8 cellular contexts compared by ENCODE assay signal in the genomic region with DNA sequence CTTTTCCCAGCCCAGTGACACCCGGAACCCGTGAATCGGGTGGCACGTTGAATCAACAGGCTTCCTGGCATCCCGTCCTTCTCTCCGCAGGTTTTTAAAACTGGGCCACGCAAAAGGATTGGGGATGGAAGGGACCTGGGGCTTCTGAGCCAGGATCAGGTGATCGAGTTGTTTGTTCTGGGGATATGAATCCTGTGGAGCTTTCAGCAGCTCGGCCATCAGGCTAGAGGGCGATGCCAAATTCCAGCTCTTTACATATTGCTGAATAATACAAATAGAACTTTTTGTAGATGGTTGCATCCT. TPM values are rescaled to one million over a fixed set of nuclear protein-coding genes. Genes with fewer than 3 reads are reported as not detected.
DNase-seq lines count a peak whose midpoint lies in the region; ATAC-seq and TF ChIP-seq lines count a peak whose summit lies in the region.

No MANE protein-coding gene starts in this region.

- CTCF ChIA-PET in activated CD4-positive, alpha-beta T cell treated with anti-CD3 and anti-CD28 coated beads, Interleukin-2, amount 10 ng/mL, durations not matched to agents 7 days and 5 days (lab: Charles Lee), result interaction anchor here (1.0 to 2.9 kb wide), 9 partner anchors 10 to 87 kb away, joined by 3 to 18 read pairs (median 6); a partner anchor contains a TSS

- H3K27ac Mint-ChIP-seq in activated CD4-positive, alpha-beta T cell treated with anti-CD3 and anti-CD28 coated beads, Interleukin-2, amount 10 ng/mL, durations not matched to agents 7 days and 5 days, result peak overlapping the region; percentile 99
- H3K27ac Mint-ChIP-seq in activated naive CD8-positive, alpha-beta T cell, result peak overlapping the region; percentile 99

- H3K9me3 ChIP-seq in thyroid gland, result no peaks in the 10 kb centered on the region

- peaks cover 47% of the 10 kb centered on the region for H3K36me3 Mint-ChIP-seq in activated CD4-positive, alpha-beta T cell treated with anti-CD3 and anti-CD28 coated beads, Interleukin-2, amount 10 ng/mL, durations not matched to agents 7 days and 5 days (ENCODE audit: low read depth)
- peaks cover 7% of the 10 kb centered on the region for H3K36me3 Mint-ChIP-seq in activated naive CD8-positive, alpha-beta T cell

- no peak for ATAC-seq in HG02642 (IDR thresholded peaks at IDR 0.05; ENCODE audit: poor library complexity, unreplicated experiment)

- WGBS in thyroid gland, 2 donors, result 2% methylated on average over 10 of the region's 10 CpGs

- no peak for TF ChIP-seq POLR2A in thyroid gland (IDR thresholded peaks at IDR 0.05)

- H3K27me3 ChIP-seq in layer of hippocampus (ENCODE audit: control insufficient read depth, insufficient read depth, low read length), result no peaks in the 10 kb centered on the region
- no peaks in the 10 kb centered on the region for H3K27me3 ChIP-seq in thyroid gland

- H3K36me3 ChIP-seq in thyroid gland, result peaks cover 7 to 15% of the 10 kb centered on the region in 2 donors

- no peak for DNase-seq in activated CD4-positive, alpha-beta T cell treated with anti-CD3 and anti-CD28 coated beads, Interleukin-2, amount 10 ng/mL, durations not matched to agents 7 days and 5 days
- no peak for DNase-seq in activated CD4-positive, alpha-beta T cell treated with anti-CD3 and anti-CD28 coated beads for 48 hours
- DNase-seq in thyroid gland, result no peak
- no peak for DNase-seq in midbrain (lab: John Stamatoyannopoulos, UW)
- DNase-seq in effector CD8-positive, alpha-beta T cell (lab: John Stamatoyannopoulos, UW), result no peak

- POLR2A ChIA-PET in activated CD4-positive, alpha-beta T cell treated with anti-CD3 and anti-CD28 coated beads, Interleukin-2, amount 10 ng/mL, durations not matched to agents 7 days and 5 days (lab: Charles Lee), result no interaction called here

- no peaks in the 10 kb centered on the region for H3K27me3 Mint-ChIP-seq in activated CD4-positive, alpha-beta T cell treated with anti-CD3 and anti-CD28 coated beads, Interleukin-2, amount 10 ng/mL, durations not matched to agents 7 days and 5 days
- no peaks in the 10 kb centered on the region for H3K27me3 Mint-ChIP-seq in activated naive CD8-positive, alpha-beta T cell

- H3K4me1 Mint-ChIP-seq in activated CD4-positive, alpha-beta T cell treated with anti-CD3 and anti-CD28 coated beads, Interleukin-2, amount 10 ng/mL, durations not matched to agents 7 days and 5 days, result peaks cover 54% of the 10 kb centered on the region
- peaks cover 56% of the 10 kb centered on the region for H3K4me1 Mint-ChIP-seq in activated naive CD8-positive, alpha-beta T cell (ENCODE audit: low read depth)

- H3K27ac ChIP-seq in layer of hippocampus (ENCODE audit: low read depth, low read length) (peak overlapping the region; percentile 97), thyroid gland (peak overlapping the region; percentile 82 to 98 (median 94))

- intact Hi-C loops in thyroid gland (cut with DNase I), result no loop called here

- H3K9me3 Mint-ChIP-seq in activated CD4-positive, alpha-beta T cell treated with anti-CD3 and anti-CD28 coated beads, Interleukin-2, amount 10 ng/mL, durations not matched to agents 7 days and 5 days, result no peaks in the 10 kb centered on the region
- H3K9me3 Mint-ChIP-seq in activated naive CD8-positive, alpha-beta T cell (ENCODE audit: low read depth), result no peaks in the 10 kb centered on the region

- peak overlapping the region; percentile 68 to 95 (median 68) for H3K4me3 ChIP-seq in thyroid gland (replicated peaks in 1 of 3)

- H3K4me3 Mint-ChIP-seq in activated CD4-positive, alpha-beta T cell treated with anti-CD3 and anti-CD28 coated beads, Interleukin-2, amount 10 ng/mL, durations not matched to agents 7 days and 5 days, result peak overlapping the region; percentile 98
- peak overlapping the region; percentile 99 for H3K4me3 Mint-ChIP-seq in activated naive CD8-positive, alpha-beta T cell

- H3K4me1 ChIP-seq in thyroid gland, result peaks cover 26 to 27% of the 10 kb centered on the region in 2 donors

- TF ChIP-seq CTCF in thyroid gland (IDR thresholded peaks at IDR 0.05), result no peak

RNA-seq across cellular contexts. Expression of a gene that starts 0.5 kb away (rescaled TPM):
- total RNA-seq in activated CD4-positive, alpha-beta T cell treated with anti-CD3 and anti-CD28 coated beads, Interleukin-2, amount 10 ng/mL, durations not matched to agents 7 days and 5 days, result 10 to 100 TPM; 78.4 to 78.7 TPM
- total RNA-seq in thyroid gland, result 100 to 1,000 TPM in 1 of 4 donors, 10 to 100 TPM in 3; 49.2 to 117 (median 61.6) TPM

RNA-seq across cellular contexts. Expression of a gene that starts 0.8 kb away (rescaled TPM):
- total RNA-seq in activated CD4-positive, alpha-beta T cell treated with anti-CD3 and anti-CD28 coated beads, Interleukin-2, amount 10 ng/mL, durations not matched to agents 7 days and 5 days, result 10 to 100 TPM; 43.9 to 53.2 TPM
- 10 to 100 TPM; 28.9 to 74.6 (median 48.6) TPM for total RNA-seq in thyroid gland

RNA-seq across cellular contexts. Expression of a gene that starts 17.5 kb away (rescaled TPM):
- 100 to 1,000 TPM; 144 to 145 TPM for total RNA-seq in activated CD4-positive, alpha-beta T cell treated with anti-CD3 and anti-CD28 coated beads, Interleukin-2, amount 10 ng/mL, durations not matched to agents 7 days and 5 days
- 100 to 1,000 TPM in 3 of 4 donors, 10 to 100 TPM in 1; 96.5 to 153 (median 129) TPM for total RNA-seq in thyroid gland

RNA-seq across cellular contexts. Expression of a gene that starts 48.5 kb away (rescaled TPM):
- total RNA-seq in activated CD4-positive, alpha-beta T cell treated with anti-CD3 and anti-CD28 coated beads, Interleukin-2, amount 10 ng/mL, durations not matched to agents 7 days and 5 days, result 10 to 100 TPM; 18.4 to 20.6 TPM
- 10 to 100 TPM in 1 of 4 donors, 1 to 10 TPM in 3; 4.2 to 13.1 (median 9.5) TPM for total RNA-seq in thyroid gland

RNA-seq across cellular contexts. Expression of a gene that starts 49.2 kb away (rescaled TPM):
- 1 to 10 TPM; 5.5 to 5.7 TPM for total RNA-seq in activated CD4-positive, alpha-beta T cell treated with anti-CD3 and anti-CD28 coated beads, Interleukin-2, amount 10 ng/mL, durations not matched to agents 7 days and 5 days
- total RNA-seq in thyroid gland, result 1 to 10 TPM in 2 of 4 donors, under 1 TPM in 1, not detected in 1; 0.46 to 4.3 (median 1.1) TPM
